35 cellular contexts compared by ENCODE assay signal in genomic region chr3:14214764-14215163, GRCh38.
"Had no signal": no experiment of that assay in that cellular context is flagged by ENCODE, and none has a peak within 500 bp of the region (broad histone marks: within the 10 kb centered on the region; RNA-seq: fewer than 3 reads in every experiment).

No MANE protein-coding gene starts in this region.

- ATAC-seq: activated CD4-positive, alpha-beta T cell treated with anti-CD3 and anti-CD28 coated beads for 36 hours; activated CD8-positive, alpha-beta memory T cell treated with anti-CD3 and anti-CD28 coated beads, Interleukin-2, amount 10 ng/mL, durations not matched to agents 7 days and 5 days; activated CD8-positive, alpha-beta T cell treated with anti-CD3 and anti-CD28 coated beads, Interleukin-2, amount 10 ng/mL, durations not matched to agents 7 days and 5 days; activated naive CD8-positive, alpha-beta T cell treated with anti-CD3 and anti-CD28 coated beads, Interleukin-2, amount 50 U/mL, for 24 hours; foreskin keratinocyte; gastrocnemius medialis had no signal

- DNase-seq: activated CD4-positive, alpha-beta memory T cell treated with anti-CD3 and anti-CD28 coated beads for 36 hours; activated CD4-positive, alpha-beta T cell treated with anti-CD3 and anti-CD28 coated beads for 36 hours; activated CD4-positive, alpha-beta T cell treated with anti-CD3 and anti-CD28 coated beads, Interleukin-2, amount 10 ng/mL, durations not matched to agents 24 days and 14 days; activated CD4-positive, CD25-positive, alpha-beta regulatory T cell; activated CD4-positive, CD25-positive, alpha-beta regulatory T cell treated with anti-CD3 and anti-CD28 coated beads, Interleukin-2, amount 50 U/mL, for 72 hours; activated CD8-positive, alpha-beta memory T cell treated with anti-CD3 and anti-CD28 coated beads, Interleukin-2, amount 10 ng/mL, durations not matched to agents 7 days and 5 days; activated CD8-positive, alpha-beta memory T cell treated with anti-CD3 and anti-CD28 coated beads, Interleukin-2, amount 50 U/mL, for 4 hours; activated effector memory CD4-positive, alpha-beta T cell treated with anti-CD3 and anti-CD28 coated beads, Interleukin-2, amount 50 U/mL, for 16 hours; activated naive CD4-positive, alpha-beta T cell treated with anti-CD3 and anti-CD28 coated beads for 36 hours; activated naive CD8-positive, alpha-beta T cell treated with anti-CD3 and anti-CD28 coated beads for 36 hours; activated naive CD8-positive, alpha-beta T cell treated with anti-CD3 and anti-CD28 coated beads, Interleukin-2, amount 50 U/mL, for 24 hours; activated T-cell treated with anti-CD3 and anti-CD28 coated beads, Interleukin-2, amount 50 U/mL, for 1 hour; activated T-cell treated with anti-CD3 and anti-CD28 coated beads, Interleukin-2, amount 50 U/mL, for 48 hours; adrenal gland; amygdala; aorta; central memory CD4-positive, alpha-beta T cell; cerebellar nuclear complex; dorsolateral prefrontal cortex; effector memory CD4-positive, alpha-beta T cell; erythroblast; foreskin keratinocyte; gastrocnemius medialis; glutamatergic neuron; T-helper 2 cell had no signal

- H3K27ac Mint-ChIP-seq: activated CD4-positive, alpha-beta memory T cell treated with anti-CD3 and anti-CD28 coated beads for 36 hours; activated CD4-positive, alpha-beta T cell treated with anti-CD3 and anti-CD28 coated beads for 36 hours; activated CD4-positive, alpha-beta T cell treated with anti-CD3 and anti-CD28 coated beads, Interleukin-2, amount 10 ng/mL, durations not matched to agents 24 days and 14 days; activated CD8-positive, alpha-beta memory T cell treated with anti-CD3 and anti-CD28 coated beads, Interleukin-2, amount 10 ng/mL, durations not matched to agents 7 days and 5 days; activated CD8-positive, alpha-beta T cell treated with anti-CD3 and anti-CD28 coated beads, Interleukin-2, amount 10 ng/mL, durations not matched to agents 7 days and 5 days; activated naive CD4-positive, alpha-beta T cell treated with anti-CD3 and anti-CD28 coated beads for 36 hours; activated naive CD4-positive, alpha-beta T cell treated with anti-CD3 and anti-CD28 coated beads, Interleukin-2, amount 50 U/mL, for 24 hours; activated naive CD8-positive, alpha-beta T cell treated with anti-CD3 and anti-CD28 coated beads for 36 hours; activated naive CD8-positive, alpha-beta T cell treated with anti-CD3 and anti-CD28 coated beads, Interleukin-2, amount 50 U/mL, for 24 hours; activated T-helper 1 cell treated with anti-CD3 and anti-CD28 coated beads, Interleukin-12 subunit alpha, Interleukin-12 subunit beta, Interleukin-2, Interleukin-4 antibody, amounts not matched to agents 30 ng/mL and 10 ng/mL and 1 ng/mL, durations not matched to agents 14 hours and 24 hours and 36 hours; activated T-helper 2 cell treated with anti-CD3 and anti-CD28 coated beads, Interferon-gamma antibody, Interleukin-2, Interleukin-4, amounts not matched to agents 10 μg/mL and 5 μg/mL and 100 μg/mL, durations not matched to agents 14 hours and 24 hours and 36 hours; brain; dendritic cell treated with granulocyte-macrophage colony-stimulating factor and Interleukin-4, amounts not matched to agents 40 ng/mL and 50 ng/mL, for 4 days had no signal

- H3K36me3 Mint-ChIP-seq: activated CD4-positive, alpha-beta memory T cell treated with anti-CD3 and anti-CD28 coated beads for 36 hours; activated CD8-positive, alpha-beta memory T cell treated with anti-CD3 and anti-CD28 coated beads, Interleukin-2, amount 10 ng/mL, durations not matched to agents 7 days and 5 days; activated naive CD8-positive, alpha-beta T cell treated with anti-CD3 and anti-CD28 coated beads for 36 hours; brain had no signal

- H3K4me3 Mint-ChIP-seq: activated CD4-positive, alpha-beta memory T cell treated with anti-CD3 and anti-CD28 coated beads for 36 hours; activated CD4-positive, alpha-beta T cell treated with anti-CD3 and anti-CD28 coated beads for 36 hours; activated CD4-positive, alpha-beta T cell treated with anti-CD3 and anti-CD28 coated beads, Interleukin-2, amount 10 ng/mL, durations not matched to agents 24 days and 14 days; activated CD8-positive, alpha-beta memory T cell treated with anti-CD3 and anti-CD28 coated beads, Interleukin-2, amount 10 ng/mL, durations not matched to agents 7 days and 5 days; activated CD8-positive, alpha-beta T cell treated with anti-CD3 and anti-CD28 coated beads, Interleukin-2, amount 10 ng/mL, durations not matched to agents 7 days and 5 days; activated naive CD4-positive, alpha-beta T cell treated with anti-CD3 and anti-CD28 coated beads for 36 hours; activated naive CD8-positive, alpha-beta T cell treated with anti-CD3 and anti-CD28 coated beads for 36 hours; activated naive CD8-positive, alpha-beta T cell treated with anti-CD3 and anti-CD28 coated beads, Interleukin-2, amount 50 U/mL, for 24 hours; activated T-helper 1 cell treated with anti-CD3 and anti-CD28 coated beads, Interleukin-12 subunit alpha, Interleukin-12 subunit beta, Interleukin-2, Interleukin-4 antibody, amounts not matched to agents 30 ng/mL and 10 ng/mL and 1 ng/mL, durations not matched to agents 14 hours and 24 hours and 36 hours; brain; dendritic cell treated with granulocyte-macrophage colony-stimulating factor and Interleukin-4, amounts not matched to agents 40 ng/mL and 50 ng/mL, for 4 days had no signal

- H3K4me1 Mint-ChIP-seq: activated CD4-positive, alpha-beta T cell treated with anti-CD3 and anti-CD28 coated beads for 36 hours; activated CD4-positive, alpha-beta T cell treated with anti-CD3 and anti-CD28 coated beads, Interleukin-2, amount 10 ng/mL, durations not matched to agents 24 days and 14 days; activated CD8-positive, alpha-beta memory T cell treated with anti-CD3 and anti-CD28 coated beads, Interleukin-2, amount 10 ng/mL, durations not matched to agents 7 days and 5 days; activated naive CD8-positive, alpha-beta T cell treated with anti-CD3 and anti-CD28 coated beads for 36 hours had no signal

- H3K4me1 ChIP-seq: breast epithelium, foreskin keratinocyte, gastrocnemius medialis had no signal

- H3K9me3 Mint-ChIP-seq: activated CD4-positive, alpha-beta memory T cell treated with anti-CD3 and anti-CD28 coated beads for 36 hours; activated CD4-positive, alpha-beta T cell treated with anti-CD3 and anti-CD28 coated beads, Interleukin-2, amount 10 ng/mL, durations not matched to agents 24 days and 14 days; activated naive CD4-positive, alpha-beta T cell treated with anti-CD3 and anti-CD28 coated beads for 36 hours; activated naive CD4-positive, alpha-beta T cell treated with anti-CD3 and anti-CD28 coated beads, Interleukin-2, amount 50 U/mL, for 24 hours; activated naive CD8-positive, alpha-beta T cell treated with anti-CD3 and anti-CD28 coated beads, Interleukin-2, amount 50 U/mL, for 24 hours; activated T-helper 1 cell treated with anti-CD3 and anti-CD28 coated beads, Interleukin-12 subunit alpha, Interleukin-12 subunit beta, Interleukin-2, Interleukin-4 antibody, amounts not matched to agents 30 ng/mL and 10 ng/mL and 1 ng/mL, durations not matched to agents 14 hours and 24 hours and 36 hours; activated T-helper 2 cell treated with anti-CD3 and anti-CD28 coated beads, Interferon-gamma antibody, Interleukin-2, Interleukin-4, amounts not matched to agents 10 μg/mL and 5 μg/mL and 100 μg/mL, durations not matched to agents 14 hours and 24 hours and 36 hours; dendritic cell treated with granulocyte-macrophage colony-stimulating factor and Interleukin-4, amounts not matched to agents 40 ng/mL and 50 ng/mL, for 4 days had no signal

- H3K27me3 Mint-ChIP-seq: activated CD4-positive, alpha-beta memory T cell treated with anti-CD3 and anti-CD28 coated beads for 36 hours; activated CD4-positive, alpha-beta T cell treated with anti-CD3 and anti-CD28 coated beads for 36 hours; activated CD4-positive, alpha-beta T cell treated with anti-CD3 and anti-CD28 coated beads, Interleukin-2, amount 10 ng/mL, durations not matched to agents 24 days and 14 days; activated naive CD4-positive, alpha-beta T cell treated with anti-CD3 and anti-CD28 coated beads, Interleukin-2, amount 50 U/mL, for 24 hours; activated naive CD8-positive, alpha-beta T cell treated with anti-CD3 and anti-CD28 coated beads for 36 hours; activated naive CD8-positive, alpha-beta T cell treated with anti-CD3 and anti-CD28 coated beads, Interleukin-2, amount 50 U/mL, for 24 hours; dendritic cell treated with granulocyte-macrophage colony-stimulating factor and Interleukin-4, amounts not matched to agents 40 ng/mL and 50 ng/mL, for 4 days had no signal

- H3K27ac ChIP-seq: adrenal gland, breast epithelium, cardiac muscle cell, coronary artery, dorsolateral prefrontal cortex, esophagus muscularis mucosa, foreskin keratinocyte, gastrocnemius medialis had no signal

- H3K4me3 ChIP-seq: adrenal gland, breast epithelium, cardiac muscle cell, coronary artery, dorsolateral prefrontal cortex, esophagus muscularis mucosa, gastrocnemius medialis had no signal

- H3K9me3 ChIP-seq: adrenal gland, breast epithelium, esophagus muscularis mucosa, gastrocnemius medialis had no signal

- H3K27me3 ChIP-seq: adrenal gland, breast epithelium, cardiac muscle cell, dorsolateral prefrontal cortex, esophagus muscularis mucosa, foreskin keratinocyte, gastrocnemius medialis had no signal

- H3K36me3 ChIP-seq: adrenal gland, breast epithelium, cardiac muscle cell, esophagus muscularis mucosa, gastrocnemius medialis had no signal
